Comparison of ENCODE assay signal across 1 cellular context in genomic region chr19:43478323-43478722, GRCh38.
TF ChIP-seq lines count a peak whose summit lies in the region.

No MANE protein-coding gene starts in this region.

TF ChIP-seq in K562, 482 proteins besides CTCF, POLR2A, EP300 and RAD21:
- TF ChIP-seq, protein P1, sequence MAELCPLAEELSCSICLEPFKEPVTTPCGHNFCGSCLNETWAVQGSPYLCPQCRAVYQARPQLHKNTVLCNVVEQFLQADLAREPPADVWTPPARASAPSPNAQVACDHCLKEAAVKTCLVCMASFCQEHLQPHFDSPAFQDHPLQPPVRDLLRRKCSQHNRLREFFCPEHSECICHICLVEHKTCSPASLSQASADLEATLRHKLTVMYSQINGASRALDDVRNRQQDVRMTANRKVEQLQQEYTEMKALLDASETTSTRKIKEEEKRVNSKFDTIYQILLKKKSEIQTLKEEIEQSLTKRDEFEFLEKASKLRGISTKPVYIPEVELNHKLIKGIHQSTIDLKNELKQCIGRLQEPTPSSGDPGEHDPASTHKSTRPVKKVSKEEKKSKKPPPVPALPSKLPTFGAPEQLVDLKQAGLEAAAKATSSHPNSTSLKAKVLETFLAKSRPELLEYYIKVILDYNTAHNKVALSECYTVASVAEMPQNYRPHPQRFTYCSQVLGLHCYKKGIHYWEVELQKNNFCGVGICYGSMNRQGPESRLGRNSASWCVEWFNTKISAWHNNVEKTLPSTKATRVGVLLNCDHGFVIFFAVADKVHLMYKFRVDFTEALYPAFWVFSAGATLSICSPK (IDR thresholded peaks at IDR 0.05; ENCODE audit: borderline replicate concordance) = no peak
- no peak for TF ChIP-seq FOS (IDR thresholded peaks at IDR 0.05; ENCODE audit: extremely low read depth, insufficient read length)
- TF ChIP-seq NEUROD1 (IDR thresholded peaks at IDR 0.05; ENCODE audit: borderline replicate concordance, low read depth, low read length, partially characterized antibody) = no peak
- TF ChIP-seq, protein P2, sequence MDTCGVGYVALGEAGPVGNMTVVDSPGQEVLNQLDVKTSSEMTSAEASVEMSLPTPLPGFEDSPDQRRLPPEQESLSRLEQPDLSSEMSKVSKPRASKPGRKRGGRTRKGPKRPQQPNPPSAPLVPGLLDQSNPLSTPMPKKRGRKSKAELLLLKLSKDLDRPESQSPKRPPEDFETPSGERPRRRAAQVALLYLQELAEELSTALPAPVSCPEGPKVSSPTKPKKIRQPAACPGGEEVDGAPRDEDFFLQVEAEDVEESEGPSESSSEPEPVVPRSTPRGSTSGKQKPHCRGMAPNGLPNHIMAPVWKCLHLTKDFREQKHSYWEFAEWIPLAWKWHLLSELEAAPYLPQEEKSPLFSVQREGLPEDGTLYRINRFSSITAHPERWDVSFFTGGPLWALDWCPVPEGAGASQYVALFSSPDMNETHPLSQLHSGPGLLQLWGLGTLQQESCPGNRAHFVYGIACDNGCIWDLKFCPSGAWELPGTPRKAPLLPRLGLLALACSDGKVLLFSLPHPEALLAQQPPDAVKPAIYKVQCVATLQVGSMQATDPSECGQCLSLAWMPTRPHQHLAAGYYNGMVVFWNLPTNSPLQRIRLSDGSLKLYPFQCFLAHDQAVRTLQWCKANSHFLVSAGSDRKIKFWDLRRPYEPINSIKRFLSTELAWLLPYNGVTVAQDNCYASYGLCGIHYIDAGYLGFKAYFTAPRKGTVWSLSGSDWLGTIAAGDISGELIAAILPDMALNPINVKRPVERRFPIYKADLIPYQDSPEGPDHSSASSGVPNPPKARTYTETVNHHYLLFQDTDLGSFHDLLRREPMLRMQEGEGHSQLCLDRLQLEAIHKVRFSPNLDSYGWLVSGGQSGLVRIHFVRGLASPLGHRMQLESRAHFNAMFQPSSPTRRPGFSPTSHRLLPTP (IDR thresholded peaks at IDR 0.05; ENCODE audit: borderline replicate concordance, extremely low read depth, insufficient read length) = no peak
- TF ChIP-seq ZFX (CRISPR knock-in tag; IDR thresholded peaks at IDR 0.05) = 0 out of 2 replicates have a peak, but pooled peaks have one; percentile 11
- TF ChIP-seq MAFG (tag; conservative IDR thresholded peaks at IDR 0.05) = no peak
- TF ChIP-seq ZNF280A (IDR thresholded peaks at IDR 0.05; ENCODE audit: low read depth, partially characterized antibody) = no peak
- no peak for TF ChIP-seq ZNF561 (CRISPR knock-in tag; conservative IDR thresholded peaks at IDR 0.05)
- TF ChIP-seq SMAD1 (IDR thresholded peaks at IDR 0.05; ENCODE audit: low read depth, low read length, partially characterized antibody) = no peak
- TF ChIP-seq, protein P3, sequence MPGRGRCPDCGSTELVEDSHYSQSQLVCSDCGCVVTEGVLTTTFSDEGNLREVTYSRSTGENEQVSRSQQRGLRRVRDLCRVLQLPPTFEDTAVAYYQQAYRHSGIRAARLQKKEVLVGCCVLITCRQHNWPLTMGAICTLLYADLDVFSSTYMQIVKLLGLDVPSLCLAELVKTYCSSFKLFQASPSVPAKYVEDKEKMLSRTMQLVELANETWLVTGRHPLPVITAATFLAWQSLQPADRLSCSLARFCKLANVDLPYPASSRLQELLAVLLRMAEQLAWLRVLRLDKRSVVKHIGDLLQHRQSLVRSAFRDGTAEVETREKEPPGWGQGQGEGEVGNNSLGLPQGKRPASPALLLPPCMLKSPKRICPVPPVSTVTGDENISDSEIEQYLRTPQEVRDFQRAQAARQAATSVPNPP (IDR thresholded peaks at IDR 0.05; ENCODE audit: borderline replicate concordance, insufficient read depth, insufficient read length) = no peak
- no peak for TF ChIP-seq POLR3G (IDR thresholded peaks at IDR 0.05; ENCODE audit: extremely low read depth, insufficient read length, insufficient replicate concordance)
- no peak for TF ChIP-seq CSDE1 (IDR thresholded peaks at IDR 0.05)
- TF ChIP-seq HNRNPLL (IDR thresholded peaks at IDR 0.05; ENCODE audit: low read depth, low read length, poor library complexity, severe bottlenecking) = no peak
- 0 out of 4 replicates have a peak, but pooled peaks of 1 of the 2 experiments have one; percentile 24 for TF ChIP-seq KDM1A (IDR thresholded peaks at IDR 0.05)
- no peak for TF ChIP-seq THRAP3 (IDR thresholded peaks at IDR 0.05; ENCODE audit: borderline replicate concordance)
- TF ChIP-seq RNF219 (CRISPR knock-in tag; IDR thresholded peaks at IDR 0.05) = no peak
- TF ChIP-seq, protein P4, sequence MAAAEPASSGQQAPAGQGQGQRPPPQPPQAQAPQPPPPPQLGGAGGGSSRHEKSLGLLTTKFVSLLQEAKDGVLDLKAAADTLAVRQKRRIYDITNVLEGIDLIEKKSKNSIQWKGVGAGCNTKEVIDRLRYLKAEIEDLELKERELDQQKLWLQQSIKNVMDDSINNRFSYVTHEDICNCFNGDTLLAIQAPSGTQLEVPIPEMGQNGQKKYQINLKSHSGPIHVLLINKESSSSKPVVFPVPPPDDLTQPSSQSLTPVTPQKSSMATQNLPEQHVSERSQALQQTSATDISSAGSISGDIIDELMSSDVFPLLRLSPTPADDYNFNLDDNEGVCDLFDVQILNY (CRISPR knock-in tag; IDR thresholded peaks at IDR 0.05) = no peak
- TF ChIP-seq HDAC1 (IDR thresholded peaks at IDR 0.05) = no peak
- TF ChIP-seq EZH2 (IDR thresholded peaks at IDR 0.05; ENCODE audit: borderline replicate concordance, low read depth, low read length) = no peak
- peak; percentile 49; the same call in 1 of the 2 replicates for TF ChIP-seq BCOR (IDR thresholded peaks at IDR 0.05)
- no peak for TF ChIP-seq ZNF277 (CRISPR knock-in tag; IDR thresholded peaks at IDR 0.05; ENCODE audit: borderline replicate concordance)
- no peak for TF ChIP-seq SIX5 (IDR thresholded peaks at IDR 0.05; ENCODE audit: borderline replicate concordance in 1 of 2, insufficient read depth in 1 of 2, low read depth in 1 of 2, low read length in 2 of 2)
- TF ChIP-seq ADNP (tag; IDR thresholded peaks at IDR 0.05) = no peak
- no peak for TF ChIP-seq SMC3 (conservative IDR thresholded peaks at IDR 0.05; ENCODE audit: insufficient read depth, low read depth, low read length)
- TF ChIP-seq ZFP36 (IDR thresholded peaks at IDR 0.05; ENCODE audit: low read depth, low read length, partially characterized antibody) = peak; percentile 72
- TF ChIP-seq PHB (CRISPR knock-in tag; IDR thresholded peaks at IDR 0.05) = no peak
- TF ChIP-seq KLF1 (tag; IDR thresholded peaks at IDR 0.05) = no peak
- no peak for TF ChIP-seq NFATC3 (IDR thresholded peaks at IDR 0.05)
- TF ChIP-seq, protein P5, sequence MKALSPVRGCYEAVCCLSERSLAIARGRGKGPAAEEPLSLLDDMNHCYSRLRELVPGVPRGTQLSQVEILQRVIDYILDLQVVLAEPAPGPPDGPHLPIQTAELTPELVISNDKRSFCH (CRISPR knock-in tag; IDR thresholded peaks at IDR 0.05) = no peak
- TF ChIP-seq, protein P5 (tag; IDR thresholded peaks at IDR 0.05) = no peak
- TF ChIP-seq NFIX (CRISPR knock-in tag; IDR thresholded peaks at IDR 0.05; ENCODE audit: low read depth) = no peak
- TF ChIP-seq SMAD3 (CRISPR knock-in tag; conservative IDR thresholded peaks at IDR 0.05) = no peak
- TF ChIP-seq TAF7 (tag; IDR thresholded peaks at IDR 0.05) = no peak
- peak; percentile 6 for TF ChIP-seq MEIS2 (IDR thresholded peaks at IDR 0.05; ENCODE audit: partially characterized antibody)
- peak; percentile 84 for TF ChIP-seq RBM25 (IDR thresholded peaks at IDR 0.05; ENCODE audit: low read depth, low read length, severe bottlenecking)
- no peak for TF ChIP-seq ARID3B (CRISPR knock-in tag; IDR thresholded peaks at IDR 0.05; ENCODE audit: borderline replicate concordance)
- no peak for TF ChIP-seq RFX7 (CRISPR knock-in tag; IDR thresholded peaks at IDR 0.05)
